In the genomic region with DNA sequence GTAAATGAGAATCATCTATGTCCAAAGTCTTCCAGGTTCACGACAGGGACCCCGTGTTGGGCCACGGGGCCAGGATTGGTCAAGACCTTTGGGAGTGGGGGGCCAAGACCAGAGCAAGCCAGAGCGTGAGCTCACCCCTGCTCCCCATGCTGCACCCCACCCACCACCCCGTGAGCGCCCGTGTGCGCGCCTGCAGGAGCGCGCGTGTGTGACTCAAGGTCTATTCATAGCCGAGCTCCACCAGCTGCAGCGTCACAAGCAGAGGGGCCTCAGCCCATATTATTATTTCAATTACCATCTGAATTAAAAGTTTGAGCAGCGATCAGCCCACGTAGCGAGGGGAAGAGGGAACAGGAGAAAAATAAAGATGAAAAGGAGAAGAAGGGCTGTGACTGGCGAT, we compare ENCODE assay signal across 1 cellular context.
TF ChIP-seq lines count a peak whose summit lies in the region.

No MANE protein-coding gene starts in this region.

TF ChIP-seq in H1, 55 proteins besides CTCF, POLR2A, EP300 and RAD21:
- no peak for TF ChIP-seq SRF (IDR thresholded peaks at IDR 0.05; ENCODE audit: low read depth, low read length)
- no peak for TF ChIP-seq SIX5 (IDR thresholded peaks at IDR 0.05; ENCODE audit: low read depth, low read length)
- no peak for TF ChIP-seq SP2 (IDR thresholded peaks at IDR 0.05; ENCODE audit: low read length)
TF ChIP-seq in H1: peak in this region for 0.
